In genomic region chr4:10584042-10584441, GRCh38 we compare ENCODE assay signal across 8 cellular contexts.
DNase-seq lines count a peak whose midpoint lies in the region; ATAC-seq and TF ChIP-seq lines count a peak whose summit lies in the region.

No MANE protein-coding gene starts in this region.

- H3K27ac ChIP-seq in esophagus muscularis mucosa (replicated peaks in 1 of 4) (peak overlapping the region in 2 of 4 donors; percentile 2 to 6), sigmoid colon (peak overlapping the region in 3 of 4 donors; percentile 17 to 43 (median 35))

- H3K4me3 ChIP-seq in esophagus muscularis mucosa (peak overlapping the region; percentile 4 to 46 (median 24)), sigmoid colon (peak overlapping the region in 3 of 4 donors; percentile 15 to 29 (median 19))

- no peaks in the 10 kb centered on the region for H3K27me3 ChIP-seq in esophagus muscularis mucosa
- no peaks in the 10 kb centered on the region for H3K27me3 ChIP-seq in sigmoid colon

- H3K36me3 ChIP-seq in esophagus muscularis mucosa (no peaks in the 10 kb centered on the region), sigmoid colon (no peaks in the 10 kb centered on the region)

- ATAC-seq in GM21447 (IDR thresholded peaks at IDR 0.05; ENCODE audit: unreplicated experiment) = peak; percentile 67

- no peak for TF ChIP-seq EP300 in esophagus muscularis mucosa (IDR thresholded peaks at IDR 0.05)
- TF ChIP-seq EP300 in sigmoid colon (IDR thresholded peaks at IDR 0.05) = no peak

- TF ChIP-seq CTCF in esophagus muscularis mucosa (IDR thresholded peaks at IDR 0.05) = no peak
- TF ChIP-seq CTCF in sigmoid colon (IDR thresholded peaks at IDR 0.05) = no peak

- peaks cover 0 to 12% (median 6%) of the 10 kb centered on the region in 4 donors for H3K4me1 ChIP-seq in esophagus muscularis mucosa
- H3K4me1 ChIP-seq in sigmoid colon = peaks cover 0 to 12% (median 3%) of the 10 kb centered on the region in 4 donors

- DNase-seq in Caki2 (ENCODE audit: low read depth) = peak; percentile 9
- peak; percentile 89 for DNase-seq in MV-4-11 (lab: John Stamatoyannopoulos, UW)
- DNase-seq in esophagus muscularis mucosa (ENCODE audit: extremely low spot score) = no peak
- no peak for DNase-seq in sigmoid colon
- no peak for DNase-seq in NCI-H526 treated with DMSO at 0.1 percent for 48 hours (lab: John Stamatoyannopoulos, UW)
- no peak for DNase-seq in T-helper 9 cell
- no peak for DNase-seq in GDM1 (lab: John Stamatoyannopoulos, UW)

- WGBS in esophagus muscularis mucosa = 9% methylated on average over 2 of the region's 2 CpGs
- 0 to 16% methylated on average over 2 of the region's 2 CpGs for WGBS in sigmoid colon, 2 donors

- in situ Hi-C loops in Caki2 (cut with HindIII; ENCODE audit: low pct_unique_long_range_greater_than_20kb, low sequenced_read_pairs) = no loop called here

- TF ChIP-seq POLR2A in esophagus muscularis mucosa (IDR thresholded peaks at IDR 0.05; ENCODE audit: low read depth) (no peak), sigmoid colon (IDR thresholded peaks at IDR 0.05) (no peak)

- H3K9me3 ChIP-seq in esophagus muscularis mucosa (no peaks in the 10 kb centered on the region), sigmoid colon (no peaks in the 10 kb centered on the region)

- intact Hi-C loops in esophagus muscularis mucosa (cut with DNase I) (loop anchor here (10.0 kb wide), 2 partner anchors 841 to 1141 kb away; partner anchors contain the start of gene HS3ST1), sigmoid colon (cut with DNase I) (no loop called here)

Comparison
In these comparisons a context has a peak if more than half of its experiments do, and no peak if none do; other contexts are left out.
1. DNase-seq: peak in Caki2 (single experiment) and MV-4-11 (single experiment); none in esophagus muscularis mucosa (single experiment), sigmoid colon (single experiment), NCI-H526 treated with DMSO at 0.1 percent for 48 hours (single experiment), T-helper 9 cell (single experiment) and GDM1 (single experiment).